Comparison of ENCODE assay signal across 14 cellular contexts in the genomic region with DNA sequence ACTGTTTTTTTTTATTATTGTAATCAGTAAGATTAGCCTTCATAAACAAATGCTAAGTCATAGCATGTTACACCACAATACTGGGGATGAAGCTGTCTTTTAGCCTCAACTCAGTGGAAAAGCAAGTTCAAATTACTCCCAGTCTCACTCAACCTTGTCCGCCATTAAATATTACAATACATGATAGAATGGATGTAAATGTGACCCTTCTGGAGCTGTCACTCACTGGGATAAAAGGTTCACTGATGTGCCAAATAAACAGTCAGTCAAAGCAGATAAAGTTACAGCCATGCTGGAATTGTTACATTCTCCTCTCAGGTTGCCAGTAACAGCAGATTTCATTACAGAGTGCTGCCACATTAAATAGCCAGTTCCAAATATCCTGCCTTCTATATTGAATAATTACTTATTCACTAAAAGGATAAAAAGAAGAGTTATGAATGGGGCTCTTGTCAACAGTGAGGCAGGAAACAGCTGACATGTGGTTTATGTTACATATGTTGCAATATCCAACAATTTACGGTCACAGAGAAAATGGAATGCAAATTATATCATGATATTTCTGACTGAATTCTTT. TPM values are rescaled to one million over a fixed set of nuclear protein-coding genes. Genes with fewer than 3 reads are reported as not detected.
A peak's percentile ranks its signal among the peaks of the same experiment; 100 is the strongest.
DNase-seq lines count a peak whose midpoint lies in the region; ATAC-seq and TF ChIP-seq lines count a peak whose summit lies in the region.
"Had no signal": no experiment of that assay in that cellular context is flagged by ENCODE, and none has a peak within 500 bp of the region (broad histone marks: within the 10 kb centered on the region; RNA-seq: fewer than 3 reads in every experiment).

No MANE protein-coding gene starts in this region.

- no peaks in the 10 kb centered on the region for H3K9me3 ChIP-seq in breast epithelium
- H3K9me3 ChIP-seq: HAP-1 had no signal

- DNase-seq in MCF 10A (ENCODE audit: unreplicated experiment) (peak; percentile 48), breast epithelium (ENCODE audit: low spot score in 2 of 2) (no peak), NCI-H460 (ENCODE audit: extremely low read depth, low read depth) (peak; percentile 20), epidermal melanocyte (ENCODE audit: insufficient read length, low spot score) (peak; percentile 20), left ventricle myocardium superior (no peak)
- DNase-seq: activated naive CD8-positive, alpha-beta T cell treated with anti-CD3 and anti-CD28 coated beads, Interleukin-2, amount 10 ng/mL, durations not matched to agents 7 days and 5 days; head of caudate nucleus; WERI-Rb-1 had no signal

- intact Hi-C loops in MCF 10A (cut with micrococcal nuclease) (no loop called here), breast epithelium (cut with DNase I; ENCODE audit: low total_unique reads) (no loop called here), left ventricle myocardium superior (cut with micrococcal nuclease) (no loop called here)

- no peaks in the 10 kb centered on the region for H3K27me3 ChIP-seq in breast epithelium

- H3K9me3 Mint-ChIP-seq in MCF 10A (ENCODE audit: unreplicated experiment) = no peaks in the 10 kb centered on the region
- H3K9me3 Mint-ChIP-seq: activated naive CD8-positive, alpha-beta T cell treated with anti-CD3 and anti-CD28 coated beads, Interleukin-2, amount 10 ng/mL, durations not matched to agents 7 days and 5 days; IgD-negative memory B cell had no signal

- H3K4me1 ChIP-seq in breast epithelium = no peaks in the 10 kb centered on the region
- H3K4me1 ChIP-seq: parathyroid adenoma had no signal

- BruUV-seq in MCF 10A (replicated peaks; lab: Mats Ljungman, UMichigan) = no TSS peak

- peak overlapping the region; percentile 63 for H3K27ac Mint-ChIP-seq in MCF 10A (ENCODE audit: low read depth, unreplicated experiment)
- H3K27ac Mint-ChIP-seq: activated naive CD8-positive, alpha-beta T cell treated with anti-CD3 and anti-CD28 coated beads, Interleukin-2, amount 10 ng/mL, durations not matched to agents 7 days and 5 days; IgD-negative memory B cell had no signal

- TF ChIP-seq CTCF in MCF 10A (IDR thresholded peaks at IDR 0.05; ENCODE audit: unreplicated experiment) (no peak), breast epithelium (IDR thresholded peaks at IDR 0.05) (no peak)

- H3K27ac ChIP-seq in breast epithelium = no peak overlapping the region
- H3K27ac ChIP-seq: parathyroid adenoma, WERI-Rb-1 had no signal

- peaks cover 25% of the 10 kb centered on the region for H3K4me1 Mint-ChIP-seq in MCF 10A (ENCODE audit: insufficient read depth, unreplicated experiment)

- CTCF ChIA-PET in MCF 10A (lab: Yijun Ruan, JAX) = interaction anchor here (0.6 to 1.1 kb wide), 2 partner anchors 25 to 26 kb away, joined by 3 read pairs; no protein-coding TSS in a partner anchor

- ATAC-seq in left ventricle myocardium superior (no peak), HG02970 (IDR thresholded peaks at IDR 0.05; ENCODE audit: low FRiP score, unreplicated experiment) (no peak), GM18520 (IDR thresholded peaks at IDR 0.05; ENCODE audit: unreplicated experiment) (no peak), GM21723 (IDR thresholded peaks at IDR 0.05; ENCODE audit: unreplicated experiment) (no peak)

- no peak overlapping the region for H3K4me3 Mint-ChIP-seq in MCF 10A (ENCODE audit: unreplicated experiment)
- H3K4me3 Mint-ChIP-seq: activated naive CD8-positive, alpha-beta T cell treated with anti-CD3 and anti-CD28 coated beads, Interleukin-2, amount 10 ng/mL, durations not matched to agents 7 days and 5 days; IgD-negative memory B cell had no signal

- TF ChIP-seq POLR2A in breast epithelium (IDR thresholded peaks at IDR 0.05) = no peak

- peaks cover 6% of the 10 kb centered on the region for H3K36me3 Mint-ChIP-seq in MCF 10A (ENCODE audit: insufficient read depth, unreplicated experiment)

- no peak overlapping the region for H3K4me3 ChIP-seq in breast epithelium
- H3K4me3 ChIP-seq: HAP-1 had no signal

- H3K27me3 Mint-ChIP-seq in MCF 10A (ENCODE audit: insufficient read depth, unreplicated experiment) = no peaks in the 10 kb centered on the region
- H3K27me3 Mint-ChIP-seq: activated naive CD8-positive, alpha-beta T cell treated with anti-CD3 and anti-CD28 coated beads, Interleukin-2, amount 10 ng/mL, durations not matched to agents 7 days and 5 days; IgD-negative memory B cell had no signal

- POLR2A ChIA-PET in MCF 10A (lab: Yijun Ruan, JAX) = no interaction called here

- no peaks in the 10 kb centered on the region for H3K36me3 ChIP-seq in breast epithelium

RNA-seq across cellular contexts. Expression of a gene that starts 53.4 kb away (rescaled TPM):
- 3.4 and 4.7 TPM in 2 replicates for total RNA-seq in MCF 10A (2022)
- total RNA-seq in breast epithelium = 1 to 10 TPM in 1 of 3 donors, under 1 TPM in 2; 0.33 to 1.0 (median 0.48) TPM
- 4.8 and 4.9 TPM in 2 replicates for total RNA-seq in NCI-H460 (2014; rRNA removed; shearing (Covaris generic))
- 14.0 and 18.3 TPM in 2 replicates for polyA plus RNA-seq in NCI-H460 (2014; cell fraction: nucleus; rRNA removed)
- total RNA-seq in left ventricle myocardium superior = 0.35 TPM

Comparison
In these comparisons a context has a peak if more than half of its experiments do, and no peak if none do; other contexts are left out.
1. DNase-seq: peak in MCF 10A (single experiment), NCI-H460 (single experiment) and epidermal melanocyte (single experiment); none in breast epithelium (0 of 2) and left ventricle myocardium superior (single experiment).